Comparison of ENCODE assay signal across 14 cellular contexts in genomic region chr11:8863838-8864237, GRCh38. TPM values are rescaled to one million over a fixed set of nuclear protein-coding genes. Genes with fewer than 3 reads are reported as not detected.
DNase-seq lines count a peak whose midpoint lies in the region; ATAC-seq and TF ChIP-seq lines count a peak whose summit lies in the region.
"Had no signal": no experiment of that assay in that cellular context is flagged by ENCODE, and none has a peak within 500 bp of the region (broad histone marks: within the 10 kb centered on the region; RNA-seq: fewer than 3 reads in every experiment).

No MANE protein-coding gene starts in this region.

- no peak overlapping the region for H3K9ac ChIP-seq in duodenal mucosa (ENCODE audit: low read depth in 1 of 2, low read length in 2 of 2)
- H3K9ac ChIP-seq in mesendoderm (ENCODE audit: low read length) = no peak overlapping the region

- H3K9me3 ChIP-seq in AG04450 (ENCODE audit: control insufficient read depth, insufficient read depth, low read length) (no peaks in the 10 kb centered on the region), duodenal mucosa (ENCODE audit: control insufficient read depth in 1 of 2, low read length in 2 of 2) (no peaks in the 10 kb centered on the region)
- no peaks in the 10 kb centered on the region for H3K9me3 ChIP-seq in effector memory CD4-positive, alpha-beta T cell (ENCODE audit: control insufficient read depth, low read length)
- H3K9me3 ChIP-seq: colonic mucosa had no signal

- H2BK15ac ChIP-seq in mesendoderm (replicated peaks; ENCODE audit: low read depth) = no peak overlapping the region

- WGBS in mesendoderm (ENCODE audit: extremely low coverage, insufficient coverage, low lambda C conversion rate) = no CpG with 5 or more reads among the region's 1 CpG

- POLR2A ChIA-PET in AG04450 (lab: Yijun Ruan, JAX) = no interaction called here

- no peak overlapping the region for H2BK5ac ChIP-seq in mesendoderm (ENCODE audit: low read length)

- no peak overlapping the region for H2AK5ac ChIP-seq in mesendoderm (ENCODE audit: low read length)

- CTCF ChIA-PET in AG04450 (lab: Charles Lee) = no interaction called here

- H3K4me3 ChIP-seq in AG04450 (ENCODE audit: low read depth, low read length) = no peak overlapping the region
- H3K4me3 ChIP-seq in duodenal mucosa (ENCODE audit: low read depth in 1 of 2, low read length in 2 of 2) = no peak overlapping the region
- no peak overlapping the region for H3K4me3 ChIP-seq in mesendoderm (ENCODE audit: low read length)
- no peak overlapping the region for H3K4me3 ChIP-seq in effector memory CD4-positive, alpha-beta T cell (ENCODE audit: insufficient read depth, low read depth, low read length, poor library complexity, severe bottlenecking)
- H3K4me3 ChIP-seq: colonic mucosa had no signal

- H3K36me3 ChIP-seq in duodenal mucosa (ENCODE audit: control insufficient read depth in 1 of 2, insufficient read depth in 2 of 2, low read length in 2 of 2) = no peaks in the 10 kb centered on the region
- H3K36me3 ChIP-seq in mesendoderm (ENCODE audit: control insufficient read depth, insufficient read depth, low read length) = no peaks in the 10 kb centered on the region
- H3K36me3 ChIP-seq in effector memory CD4-positive, alpha-beta T cell (ENCODE audit: control insufficient read depth, insufficient read depth, low read length) = no peaks in the 10 kb centered on the region
- H3K36me3 ChIP-seq: colonic mucosa had no signal

- H3K4me2 ChIP-seq in mesendoderm (ENCODE audit: low read length) = no peak overlapping the region

- ATAC-seq in GM19467 (IDR thresholded peaks at IDR 0.05; ENCODE audit: unreplicated experiment) = no peak
- ATAC-seq: activated CD4-positive, alpha-beta T cell treated with anti-CD3 and anti-CD28 coated beads for 36 hours; naive thymus-derived CD8-positive, alpha-beta T cell had no signal

- H3K18ac ChIP-seq in mesendoderm (ENCODE audit: low read length) = no peak overlapping the region

- H3K27ac ChIP-seq in AG04450 (ENCODE audit: low read depth, low read length) (peak overlapping the region; percentile 55), duodenal mucosa (ENCODE audit: low read depth, low read length) (peak overlapping the region; percentile 13), mesendoderm (ENCODE audit: low read depth, low read length) (no peak overlapping the region)
- H3K27ac ChIP-seq in effector memory CD4-positive, alpha-beta T cell (ENCODE audit: insufficient read depth, low read length, poor library complexity, severe bottlenecking) = no peak overlapping the region
- H3K27ac ChIP-seq: colonic mucosa had no signal

- peaks cover 4% of the 10 kb centered on the region for H3K79me2 ChIP-seq in mesendoderm (ENCODE audit: control insufficient read depth, insufficient read depth, low read length)

- H3K23ac ChIP-seq in mesendoderm (ENCODE audit: low read length) = no peak overlapping the region

- no peak overlapping the region for H4K5ac ChIP-seq in mesendoderm (ENCODE audit: low read length)

- peak overlapping the region; percentile 17 for H3K4ac ChIP-seq in mesendoderm (ENCODE audit: low read depth, low read length)

- H3K27me3 ChIP-seq in AG04450 (ENCODE audit: control insufficient read depth, insufficient read depth, low read length) (no peaks in the 10 kb centered on the region), duodenal mucosa (ENCODE audit: control insufficient read depth in 1 of 2, insufficient read depth in 2 of 2, low read length in 2 of 2) (no peaks in the 10 kb centered on the region), mesendoderm (ENCODE audit: insufficient read depth, low read length, poor library complexity) (no peaks in the 10 kb centered on the region)
- H3K27me3 ChIP-seq in effector memory CD4-positive, alpha-beta T cell (replicated peaks; ENCODE audit: control insufficient read depth, insufficient read depth, low read length, poor library complexity, severe bottlenecking) = no peaks in the 10 kb centered on the region
- H3K27me3 ChIP-seq: colonic mucosa had no signal

- H3K4me1 ChIP-seq in duodenal mucosa (ENCODE audit: control insufficient read depth in 1 of 2, insufficient read depth in 2 of 2, low read length in 2 of 2) (peaks cover 6 to 8% of the 10 kb centered on the region in 2 donors), mesendoderm (ENCODE audit: control insufficient read depth, low read depth, low read length) (peaks cover 6% of the 10 kb centered on the region)
- no peaks in the 10 kb centered on the region for H3K4me1 ChIP-seq in effector memory CD4-positive, alpha-beta T cell (ENCODE audit: control insufficient read depth, insufficient read depth, low read length, poor library complexity, severe bottlenecking)
- H3K4me1 ChIP-seq: colonic mucosa had no signal

- peak overlapping the region; percentile 56 for H4K8ac ChIP-seq in mesendoderm (ENCODE audit: low read depth, low read length)

- no peak overlapping the region for H3K56ac ChIP-seq in mesendoderm (ENCODE audit: low read length)

- DNase-seq in AG04450 (ENCODE audit: low read depth, low spot score) (no peak), NCI-H187 treated with DMSO at 0.1 percent for 48 hours (lab: John Stamatoyannopoulos, UW) (peak; percentile 36), mesendoderm (no peak), OCI-M1 (lab: John Stamatoyannopoulos, UW) (no peak)
- no peak for DNase-seq in effector memory CD4-positive, alpha-beta T cell
- DNase-seq in stimulated activated CD4-positive, alpha-beta T cell treated with anti-CD3 and anti-CD28 coated beads, Interleukin-4, amount 100 ng/mL, for 24 hours = no peak
- DNase-seq: activated CD4-positive, alpha-beta T cell treated with anti-CD3 and anti-CD28 coated beads for 36 hours; colonic mucosa; H7; Karpas-422; naive thymus-derived CD8-positive, alpha-beta T cell; NCI-H446 treated with DMSO at 0.1 percent for 48 hours had no signal

- TF ChIP-seq CTCF in AG04450 (IDR thresholded peaks at IDR 0.05; ENCODE audit: low read depth, low read length) = no peak

- H3K79me1 ChIP-seq in mesendoderm (ENCODE audit: low read length) = peaks cover 4% of the 10 kb centered on the region

- H2BK120ac ChIP-seq in mesendoderm (ENCODE audit: low read depth, low read length) = no peak overlapping the region

RNA-seq across cellular contexts. Expression of gene AKIP1, which starts 47.2 kb away (rescaled TPM):
- polyA plus RNA-seq in AG04450 (2011; rRNA removed) = 39.6 and 41.4 TPM in 2 replicates
- polyA minus RNA-seq in AG04450 (2011; rRNA and poly(A)+ RNA removed) = 9.1 and 12.2 TPM in 2 replicates
- 17.9 TPM for polyA plus RNA-seq in mesendoderm (2013, experiment 1 of 2)
- polyA plus RNA-seq in mesendoderm (2013, experiment 2 of 2) = 18.2 TPM

Comparison
In these comparisons a context has a peak if more than half of its experiments do, and no peak if none do; other contexts are left out.
1. H3K27ac ChIP-seq: peak in AG04450 (single experiment) and duodenal mucosa (single experiment); none in mesendoderm (single experiment) and effector memory CD4-positive, alpha-beta T cell (single experiment).